Comparison of ENCODE assay signal across 14 cellular contexts in the genomic region with DNA sequence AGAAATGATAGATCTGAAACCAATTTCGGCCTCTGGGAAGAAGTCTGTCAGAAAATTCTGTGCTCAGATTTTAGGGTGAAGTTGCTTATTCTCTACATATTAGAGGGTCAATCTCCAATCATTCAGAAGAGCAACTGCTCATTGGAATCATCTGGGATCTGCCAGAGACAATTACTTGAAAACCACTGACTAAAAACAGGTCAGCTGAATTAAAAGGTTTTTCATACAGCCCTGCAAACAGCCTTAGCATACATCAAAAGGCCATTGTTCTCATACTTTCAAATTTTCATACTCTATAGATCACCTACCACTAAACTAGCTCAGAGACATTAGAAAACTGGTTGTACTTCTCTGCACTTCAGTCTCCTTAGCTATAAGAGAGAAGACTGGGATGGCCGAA.
DNase-seq lines count a peak whose midpoint lies in the region; ATAC-seq and TF ChIP-seq lines count a peak whose summit lies in the region.
"Had no signal": no experiment of that assay in that cellular context is flagged by ENCODE, and none has a peak within 500 bp of the region (broad histone marks: within the 10 kb centered on the region; RNA-seq: fewer than 3 reads in every experiment).

No MANE protein-coding gene starts in this region.

- no peaks in the 10 kb centered on the region for H4K20me1 ChIP-seq in GM23338 (replicated peaks; ENCODE audit: insufficient read depth)
- H4K20me1 ChIP-seq in SK-N-SH (ENCODE audit: insufficient read depth): no peaks in the 10 kb centered on the region
- H4K20me1 ChIP-seq: BLaER1 had no signal

- peaks cover 3% of the 10 kb centered on the region; the same call in 1 of the 3 replicates for H3K36me3 Mint-ChIP-seq in GM23338 (ENCODE audit: low read depth)
- H3K36me3 Mint-ChIP-seq: CD14-positive monocyte; CD4-positive, alpha-beta memory T cell had no signal

- H3F3A ChIP-seq in GM23338 (replicated peaks; ENCODE audit: low read depth) (no peaks in the 10 kb centered on the region), SK-N-SH (replicated peaks; ENCODE audit: insufficient read depth) (no peaks in the 10 kb centered on the region)

- peaks cover 10% of the 10 kb centered on the region for H3K27me3 Mint-ChIP-seq in GM23338 (ENCODE audit: insufficient read depth, low read depth, poor library complexity)

- H2AFZ ChIP-seq in GM23338: no peak overlapping the region
- no peak overlapping the region for H2AFZ ChIP-seq in SK-N-SH (ENCODE audit: low read depth)

- H3K4me3 Mint-ChIP-seq in GM23338: no peak overlapping the region
- H3K4me3 Mint-ChIP-seq: CD14-positive monocyte; CD4-positive, alpha-beta memory T cell had no signal

- no peak for DNase-seq in GM23338 (ENCODE audit: low spot score)
- DNase-seq in SK-N-SH: no peak
- peak; percentile 50 for DNase-seq in retina
- no peak for DNase-seq in NCI-H446 (lab: John Stamatoyannopoulos, UW)
- DNase-seq in NCI-H2196 treated with DMSO at 0.1 percent for 48 hours (lab: John Stamatoyannopoulos, UW; ENCODE audit: unreplicated experiment): no peak
- DNase-seq in cortex of kidney (lab: John Stamatoyannopoulos, UW): no peak
- DNase-seq: 8988T; CD4-positive, alpha-beta memory T cell; DMS79 treated with DMSO at 0.1 percent for 48 hours; GF-D8 had no signal

- H3K4me3 ChIP-seq in GM23338 (no peak overlapping the region), SK-N-SH (ENCODE audit: low read depth in 2 of 2, low read length in 1 of 2) (no peak overlapping the region), iPS-15b (ENCODE audit: low read depth, low read length) (peak overlapping the region; percentile 28)
- H3K4me3 ChIP-seq: BLaER1 had no signal

- CTCF ChIA-PET in SK-N-SH (lab: Yijun Ruan, JAX): interaction anchor here (1.3 to 1.4 kb wide), 2 partner anchors 11 to 12 kb away, joined by 5 to 6 read pairs; no protein-coding TSS in a partner anchor

- H3K27ac ChIP-seq in GM23338 (ENCODE audit: low read depth): no peak overlapping the region
- peak overlapping the region in 1 of 2 experiments; percentile 25; a peak in 1 of 4 replicates for H3K27ac ChIP-seq in SK-N-SH (ENCODE audit: low read depth in 2 of 2, low read length in 1 of 2)
- H3K27ac ChIP-seq: BLaER1, HL-60 had no signal

- H3K27ac Mint-ChIP-seq in GM23338: no peak overlapping the region
- H3K27ac Mint-ChIP-seq: CD14-positive monocyte; CD4-positive, alpha-beta memory T cell had no signal

- no peaks in the 10 kb centered on the region for H3K9me2 ChIP-seq in GM23338 (ENCODE audit: insufficient read depth)
- no peaks in the 10 kb centered on the region for H3K9me2 ChIP-seq in SK-N-SH

- H3K27me3 ChIP-seq in GM23338 (ENCODE audit: insufficient read depth) (peaks cover 24% of the 10 kb centered on the region), SK-N-SH (ENCODE audit: insufficient read depth) (no peaks in the 10 kb centered on the region), iPS-15b (ENCODE audit: control insufficient read depth, insufficient read depth, low read length) (peaks cover 29% of the 10 kb centered on the region)
- H3K27me3 ChIP-seq: BLaER1 had no signal

- no peak overlapping the region for H3K9ac ChIP-seq in SK-N-SH
- no peak overlapping the region for H3K9ac ChIP-seq in iPS-15b (ENCODE audit: low read depth, low read length)
- H3K9ac ChIP-seq: BLaER1 had no signal

- WGBS in SK-N-SH (ENCODE audit: low lambda C conversion rate): 98% methylated on average over 2 of the region's 2 CpGs

- H3K4me1 Mint-ChIP-seq in GM23338: peaks cover 14% of the 10 kb centered on the region
- H3K4me1 Mint-ChIP-seq: CD14-positive monocyte; CD4-positive, alpha-beta memory T cell had no signal

- peak; percentile 51 to 53; a peak in 1 of 4 replicates for TF ChIP-seq EP300 in SK-N-SH (IDR thresholded peaks at IDR 0.05; ENCODE audit: borderline replicate concordance in 1 of 2, low read depth in 1 of 2, low read length in 1 of 2)

- no peak for TF ChIP-seq CTCF in GM23338 (conservative IDR thresholded peaks at IDR 0.05; ENCODE audit: low read depth in 2 of 2)
- no peak for TF ChIP-seq CTCF in SK-N-SH (IDR thresholded peaks at IDR 0.05)

- H3K4me1 ChIP-seq in GM23338 (ENCODE audit: insufficient read depth): peaks cover 15% of the 10 kb centered on the region; the same call in 1 of the 2 replicates
- peaks cover 0 to 7% of the 10 kb centered on the region in 2 experiments; a peak in 2 of 4 replicates for H3K4me1 ChIP-seq in SK-N-SH (ENCODE audit: control insufficient read depth in 1 of 2, insufficient read depth in 2 of 2, low read depth in 1 of 2, low read length in 1 of 2)
- H3K4me1 ChIP-seq in iPS-15b (ENCODE audit: control insufficient read depth, insufficient read depth, low read length): peaks cover 4% of the 10 kb centered on the region
- H3K4me1 ChIP-seq: BLaER1 had no signal

- no peaks in the 10 kb centered on the region for H3K9me3 ChIP-seq in SK-N-SH
- H3K9me3 ChIP-seq in iPS-15b (ENCODE audit: control insufficient read depth, insufficient read depth, low read length): no peaks in the 10 kb centered on the region
- H3K9me3 ChIP-seq: BLaER1 had no signal

- H3K79me2 ChIP-seq in GM23338 (replicated peaks; ENCODE audit: insufficient read depth): no peaks in the 10 kb centered on the region
- H3K79me2 ChIP-seq in SK-N-SH (ENCODE audit: insufficient read depth): no peaks in the 10 kb centered on the region

- TF ChIP-seq RAD21 in SK-N-SH (IDR thresholded peaks at IDR 0.05; ENCODE audit: low read length): 0 out of 2 replicates have a peak, but pooled peaks have one; percentile 4

- ATAC-seq in GM23338: no peak

- peaks cover 3% of the 10 kb centered on the region; the same call in 1 of the 3 replicates for H3K9me3 Mint-ChIP-seq in GM23338

- POLR2A ChIA-PET in SK-N-SH (lab: Yijun Ruan, JAX): no interaction called here

- H3K4me2 ChIP-seq in GM23338: peak overlapping the region; percentile 68; the same call in 1 of the 2 replicates
- no peak overlapping the region for H3K4me2 ChIP-seq in SK-N-SH
- H3K4me2 ChIP-seq: BLaER1 had no signal

- H3K36me3 ChIP-seq in GM23338 (ENCODE audit: insufficient read depth): no peaks in the 10 kb centered on the region
- H3K36me3 ChIP-seq in SK-N-SH (replicated peaks in 1 of 2; ENCODE audit: control insufficient read depth in 1 of 2, insufficient read depth in 2 of 2, low read length in 1 of 2): no peaks in the 10 kb centered on the region
- H3K36me3 ChIP-seq in iPS-15b (ENCODE audit: control insufficient read depth, insufficient read depth, low read length): no peaks in the 10 kb centered on the region
- H3K36me3 ChIP-seq: BLaER1 had no signal

TF ChIP-seq in GM23338, 12 proteins besides CTCF, POLR2A, EP300 and RAD21 (continues in another document):
- no peak for TF ChIP-seq JUNB (IDR thresholded peaks at IDR 0.05; ENCODE audit: unreplicated experiment)
- TF ChIP-seq STAT1 (IDR thresholded peaks at IDR 0.05; ENCODE audit: unreplicated experiment): no peak
- TF ChIP-seq, protein P1, sequence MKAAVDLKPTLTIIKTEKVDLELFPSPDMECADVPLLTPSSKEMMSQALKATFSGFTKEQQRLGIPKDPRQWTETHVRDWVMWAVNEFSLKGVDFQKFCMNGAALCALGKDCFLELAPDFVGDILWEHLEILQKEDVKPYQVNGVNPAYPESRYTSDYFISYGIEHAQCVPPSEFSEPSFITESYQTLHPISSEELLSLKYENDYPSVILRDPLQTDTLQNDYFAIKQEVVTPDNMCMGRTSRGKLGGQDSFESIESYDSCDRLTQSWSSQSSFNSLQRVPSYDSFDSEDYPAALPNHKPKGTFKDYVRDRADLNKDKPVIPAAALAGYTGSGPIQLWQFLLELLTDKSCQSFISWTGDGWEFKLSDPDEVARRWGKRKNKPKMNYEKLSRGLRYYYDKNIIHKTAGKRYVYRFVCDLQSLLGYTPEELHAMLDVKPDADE (IDR thresholded peaks at IDR 0.05): no peak
- TF ChIP-seq POLR2AphosphoS5 (IDR thresholded peaks at IDR 0.05; ENCODE audit: low read depth): no peak
- no peak for TF ChIP-seq ZNF114 (CRISPR knock-in tag; IDR thresholded peaks at IDR 0.05)
- TF ChIP-seq EZH2phosphoT487 (IDR thresholded peaks at IDR 0.05; ENCODE audit: unreplicated experiment): no peak
- no peak for TF ChIP-seq ZNF331 (CRISPR knock-in tag; IDR thresholded peaks at IDR 0.05; ENCODE audit: low read depth)
- no peak for TF ChIP-seq CREB1 (CRISPR knock-in tag; IDR thresholded peaks at IDR 0.05; ENCODE audit: low read depth)

TF ChIP-seq in SK-N-SH, 30 proteins besides CTCF, POLR2A, EP300 and RAD21 (continues in another document):
- TF ChIP-seq FOSL2 (IDR thresholded peaks at IDR 0.05; ENCODE audit: borderline replicate concordance, low read depth) (no peak), NFIC (IDR thresholded peaks at IDR 0.05; ENCODE audit: borderline replicate concordance) (no peak), TEAD4 (IDR thresholded peaks at IDR 0.05; ENCODE audit: borderline replicate concordance, insufficient read depth) (0 out of 2 replicates have a peak, but pooled peaks have one; percentile 19), FOXJ3 (CRISPR knock-in tag; IDR thresholded peaks at IDR 0.05) (no peak)
- TF ChIP-seq, protein P2, sequence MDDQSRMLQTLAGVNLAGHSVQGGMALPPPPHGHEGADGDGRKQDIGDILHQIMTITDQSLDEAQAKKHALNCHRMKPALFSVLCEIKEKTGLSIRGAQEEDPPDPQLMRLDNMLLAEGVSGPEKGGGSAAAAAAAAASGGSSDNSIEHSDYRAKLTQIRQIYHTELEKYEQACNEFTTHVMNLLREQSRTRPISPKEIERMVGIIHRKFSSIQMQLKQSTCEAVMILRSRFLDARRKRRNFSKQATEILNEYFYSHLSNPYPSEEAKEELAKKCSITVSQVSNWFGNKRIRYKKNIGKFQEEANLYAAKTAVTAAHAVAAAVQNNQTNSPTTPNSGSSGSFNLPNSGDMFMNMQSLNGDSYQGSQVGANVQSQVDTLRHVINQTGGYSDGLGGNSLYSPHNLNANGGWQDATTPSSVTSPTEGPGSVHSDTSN (IDR thresholded peaks at IDR 0.05): peak; percentile 88
- TF ChIP-seq, protein P3, sequence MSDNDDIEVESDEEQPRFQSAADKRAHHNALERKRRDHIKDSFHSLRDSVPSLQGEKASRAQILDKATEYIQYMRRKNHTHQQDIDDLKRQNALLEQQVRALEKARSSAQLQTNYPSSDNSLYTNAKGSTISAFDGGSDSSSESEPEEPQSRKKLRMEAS (IDR thresholded peaks at IDR 0.05; ENCODE audit: low read depth): no peak
- TF ChIP-seq, protein P4, sequence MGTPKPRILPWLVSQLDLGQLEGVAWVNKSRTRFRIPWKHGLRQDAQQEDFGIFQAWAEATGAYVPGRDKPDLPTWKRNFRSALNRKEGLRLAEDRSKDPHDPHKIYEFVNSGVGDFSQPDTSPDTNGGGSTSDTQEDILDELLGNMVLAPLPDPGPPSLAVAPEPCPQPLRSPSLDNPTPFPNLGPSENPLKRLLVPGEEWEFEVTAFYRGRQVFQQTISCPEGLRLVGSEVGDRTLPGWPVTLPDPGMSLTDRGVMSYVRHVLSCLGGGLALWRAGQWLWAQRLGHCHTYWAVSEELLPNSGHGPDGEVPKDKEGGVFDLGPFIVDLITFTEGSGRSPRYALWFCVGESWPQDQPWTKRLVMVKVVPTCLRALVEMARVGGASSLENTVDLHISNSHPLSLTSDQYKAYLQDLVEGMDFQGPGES (IDR thresholded peaks at IDR 0.05; ENCODE audit: low read depth, low read length): no peak
